In genomic region chr5:179530069-179530998, GRCh38 we compare ENCODE assay signal across 1 cellular context.
TF ChIP-seq lines count a peak whose summit lies in the region.

No MANE protein-coding gene starts in this region.

TF ChIP-seq in HepG2, 621 proteins besides CTCF, POLR2A, EP300 and RAD21 (continued from another document and continues in another):
- TF ChIP-seq RAD51 (IDR thresholded peaks at IDR 0.05; ENCODE audit: borderline replicate concordance), result no peak
- TF ChIP-seq ZMAT3 (CRISPR knock-in tag; conservative IDR thresholded peaks at IDR 0.05), result no peak
- TF ChIP-seq, protein P1, sequence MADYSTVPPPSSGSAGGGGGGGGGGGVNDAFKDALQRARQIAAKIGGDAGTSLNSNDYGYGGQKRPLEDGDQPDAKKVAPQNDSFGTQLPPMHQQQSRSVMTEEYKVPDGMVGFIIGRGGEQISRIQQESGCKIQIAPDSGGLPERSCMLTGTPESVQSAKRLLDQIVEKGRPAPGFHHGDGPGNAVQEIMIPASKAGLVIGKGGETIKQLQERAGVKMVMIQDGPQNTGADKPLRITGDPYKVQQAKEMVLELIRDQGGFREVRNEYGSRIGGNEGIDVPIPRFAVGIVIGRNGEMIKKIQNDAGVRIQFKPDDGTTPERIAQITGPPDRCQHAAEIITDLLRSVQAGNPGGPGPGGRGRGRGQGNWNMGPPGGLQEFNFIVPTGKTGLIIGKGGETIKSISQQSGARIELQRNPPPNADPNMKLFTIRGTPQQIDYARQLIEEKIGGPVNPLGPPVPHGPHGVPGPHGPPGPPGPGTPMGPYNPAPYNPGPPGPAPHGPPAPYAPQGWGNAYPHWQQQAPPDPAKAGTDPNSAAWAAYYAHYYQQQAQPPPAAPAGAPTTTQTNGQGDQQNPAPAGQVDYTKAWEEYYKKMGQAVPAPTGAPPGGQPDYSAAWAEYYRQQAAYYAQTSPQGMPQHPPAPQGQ (CRISPR knock-in tag; IDR thresholded peaks at IDR 0.05; ENCODE audit: borderline replicate concordance), result no peak
- TF ChIP-seq ZNF136 (CRISPR knock-in tag; IDR thresholded peaks at IDR 0.05; ENCODE audit: low read depth), result no peak
- no peak for TF ChIP-seq SMAD3 (CRISPR knock-in tag; IDR thresholded peaks at IDR 0.05)
- TF ChIP-seq ZNF768 (CRISPR knock-in tag; IDR thresholded peaks at IDR 0.05), result no peak
- TF ChIP-seq, protein P2, sequence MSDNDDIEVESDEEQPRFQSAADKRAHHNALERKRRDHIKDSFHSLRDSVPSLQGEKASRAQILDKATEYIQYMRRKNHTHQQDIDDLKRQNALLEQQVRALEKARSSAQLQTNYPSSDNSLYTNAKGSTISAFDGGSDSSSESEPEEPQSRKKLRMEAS (IDR thresholded peaks at IDR 0.05), result peak; percentile 75
- TF ChIP-seq ZNF569 (CRISPR knock-in tag; IDR thresholded peaks at IDR 0.05; ENCODE audit: borderline replicate concordance), result no peak
- no peak for TF ChIP-seq ZNF788 (CRISPR knock-in tag; IDR thresholded peaks at IDR 0.05; ENCODE audit: borderline replicate concordance)
- no peak for TF ChIP-seq ZNF556 (CRISPR knock-in tag; IDR thresholded peaks at IDR 0.05; ENCODE audit: borderline replicate concordance)
- no peak for TF ChIP-seq ZNF746 (CRISPR knock-in tag; IDR thresholded peaks at IDR 0.05)
- TF ChIP-seq, protein P3, sequence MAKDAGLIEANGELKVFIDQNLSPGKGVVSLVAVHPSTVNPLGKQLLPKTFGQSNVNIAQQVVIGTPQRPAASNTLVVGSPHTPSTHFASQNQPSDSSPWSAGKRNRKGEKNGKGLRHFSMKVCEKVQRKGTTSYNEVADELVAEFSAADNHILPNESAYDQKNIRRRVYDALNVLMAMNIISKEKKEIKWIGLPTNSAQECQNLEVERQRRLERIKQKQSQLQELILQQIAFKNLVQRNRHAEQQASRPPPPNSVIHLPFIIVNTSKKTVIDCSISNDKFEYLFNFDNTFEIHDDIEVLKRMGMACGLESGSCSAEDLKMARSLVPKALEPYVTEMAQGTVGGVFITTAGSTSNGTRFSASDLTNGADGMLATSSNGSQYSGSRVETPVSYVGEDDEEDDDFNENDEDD (CRISPR knock-in tag; IDR thresholded peaks at IDR 0.05; ENCODE audit: borderline replicate concordance), result peak; percentile 84; the same call in 1 of the 2 replicates
- TF ChIP-seq NFIC (IDR thresholded peaks at IDR 0.05; ENCODE audit: low read length), result no peak
- peak; percentile 32; the same call in 1 of the 2 replicates for TF ChIP-seq TFDP2 (CRISPR knock-in tag; IDR thresholded peaks at IDR 0.05)
- TF ChIP-seq SALL1 (CRISPR knock-in tag; IDR thresholded peaks at IDR 0.05), result 0 out of 2 replicates have a peak, but pooled peaks have one; percentile 29
- no peak for TF ChIP-seq ZNF18 (CRISPR knock-in tag; IDR thresholded peaks at IDR 0.05; ENCODE audit: insufficient replicate concordance)
- no peak for TF ChIP-seq ZNF331 (CRISPR knock-in tag; IDR thresholded peaks at IDR 0.05)
- TF ChIP-seq ZNF205 (CRISPR knock-in tag; IDR thresholded peaks at IDR 0.05), result no peak
- TF ChIP-seq ZNF12 (CRISPR knock-in tag; IDR thresholded peaks at IDR 0.05), result no peak
- TF ChIP-seq ZC3H13 (CRISPR knock-in tag; IDR thresholded peaks at IDR 0.05), result no peak
- TF ChIP-seq AHDC1 (CRISPR knock-in tag; IDR thresholded peaks at IDR 0.05; ENCODE audit: borderline replicate concordance), result no peak
- no peak for TF ChIP-seq SP1 (IDR thresholded peaks at IDR 0.05)
- TF ChIP-seq SP1 (CRISPR knock-in tag; IDR thresholded peaks at IDR 0.05), result no peak
- no peak for TF ChIP-seq MBNL3 (CRISPR knock-in tag; conservative IDR thresholded peaks at IDR 0.05)
- TF ChIP-seq BCL6 (CRISPR knock-in tag; IDR thresholded peaks at IDR 0.05), result no peak
- TF ChIP-seq HDAC1 (CRISPR knock-in tag; IDR thresholded peaks at IDR 0.05), result peak; percentile 32; the same call in 1 of the 2 replicates
- TF ChIP-seq, protein P4, sequence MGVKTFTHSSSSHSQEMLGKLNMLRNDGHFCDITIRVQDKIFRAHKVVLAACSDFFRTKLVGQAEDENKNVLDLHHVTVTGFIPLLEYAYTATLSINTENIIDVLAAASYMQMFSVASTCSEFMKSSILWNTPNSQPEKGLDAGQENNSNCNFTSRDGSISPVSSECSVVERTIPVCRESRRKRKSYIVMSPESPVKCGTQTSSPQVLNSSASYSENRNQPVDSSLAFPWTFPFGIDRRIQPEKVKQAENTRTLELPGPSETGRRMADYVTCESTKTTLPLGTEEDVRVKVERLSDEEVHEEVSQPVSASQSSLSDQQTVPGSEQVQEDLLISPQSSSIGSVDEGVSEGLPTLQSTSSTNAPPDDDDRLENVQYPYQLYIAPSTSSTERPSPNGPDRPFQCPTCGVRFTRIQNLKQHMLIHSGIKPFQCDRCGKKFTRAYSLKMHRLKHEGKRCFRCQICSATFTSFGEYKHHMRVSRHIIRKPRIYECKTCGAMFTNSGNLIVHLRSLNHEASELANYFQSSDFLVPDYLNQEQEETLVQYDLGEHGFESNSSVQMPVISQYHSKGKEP (CRISPR knock-in tag; IDR thresholded peaks at IDR 0.05), result no peak
- no peak for TF ChIP-seq TBP (CRISPR knock-in tag; IDR thresholded peaks at IDR 0.05)
- TF ChIP-seq, protein P5, sequence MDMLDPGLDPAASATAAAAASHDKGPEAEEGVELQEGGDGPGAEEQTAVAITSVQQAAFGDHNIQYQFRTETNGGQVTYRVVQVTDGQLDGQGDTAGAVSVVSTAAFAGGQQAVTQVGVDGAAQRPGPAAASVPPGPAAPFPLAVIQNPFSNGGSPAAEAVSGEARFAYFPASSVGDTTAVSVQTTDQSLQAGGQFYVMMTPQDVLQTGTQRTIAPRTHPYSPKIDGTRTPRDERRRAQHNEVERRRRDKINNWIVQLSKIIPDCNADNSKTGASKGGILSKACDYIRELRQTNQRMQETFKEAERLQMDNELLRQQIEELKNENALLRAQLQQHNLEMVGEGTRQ (IDR thresholded peaks at IDR 0.05; ENCODE audit: low read depth, low read length), result no peak
- TF ChIP-seq, protein P5 (CRISPR knock-in tag; IDR thresholded peaks at IDR 0.05; ENCODE audit: borderline replicate concordance), result no peak
- 0 out of 2 replicates have a peak, but pooled peaks have one; percentile 15 for TF ChIP-seq PATZ1 (CRISPR knock-in tag; IDR thresholded peaks at IDR 0.05)
- TF ChIP-seq ZNF629 (CRISPR knock-in tag; conservative IDR thresholded peaks at IDR 0.05), result no peak
- no peak for TF ChIP-seq NKX3-1 (CRISPR knock-in tag; IDR thresholded peaks at IDR 0.05)
- no peak for TF ChIP-seq ZNF496 (CRISPR knock-in tag; IDR thresholded peaks at IDR 0.05; ENCODE audit: insufficient replicate concordance)
- TF ChIP-seq MAFG (CRISPR knock-in tag; IDR thresholded peaks at IDR 0.05), result no peak
